1 cellular context compared by ENCODE assay signal in genomic region chr6:160519133-160519532, GRCh38.
TF ChIP-seq lines count a peak whose summit lies in the region.

No MANE protein-coding gene starts in this region.

TF ChIP-seq in H1, 55 proteins besides CTCF, POLR2A, EP300 and RAD21:
- no peak for TF ChIP-seq SAP30 (IDR thresholded peaks at IDR 0.05; ENCODE audit: insufficient read depth, insufficient replicate concordance, low read length)
- no peak for TF ChIP-seq KDM5A (IDR thresholded peaks at IDR 0.05; ENCODE audit: low read length)
- no peak for TF ChIP-seq SIRT6 (IDR thresholded peaks at IDR 0.05; ENCODE audit: low read length)
- TF ChIP-seq PHF8 (conservative IDR thresholded peaks at IDR 0.05; ENCODE audit: low read depth, low read length): no peak
- TF ChIP-seq, protein P1, sequence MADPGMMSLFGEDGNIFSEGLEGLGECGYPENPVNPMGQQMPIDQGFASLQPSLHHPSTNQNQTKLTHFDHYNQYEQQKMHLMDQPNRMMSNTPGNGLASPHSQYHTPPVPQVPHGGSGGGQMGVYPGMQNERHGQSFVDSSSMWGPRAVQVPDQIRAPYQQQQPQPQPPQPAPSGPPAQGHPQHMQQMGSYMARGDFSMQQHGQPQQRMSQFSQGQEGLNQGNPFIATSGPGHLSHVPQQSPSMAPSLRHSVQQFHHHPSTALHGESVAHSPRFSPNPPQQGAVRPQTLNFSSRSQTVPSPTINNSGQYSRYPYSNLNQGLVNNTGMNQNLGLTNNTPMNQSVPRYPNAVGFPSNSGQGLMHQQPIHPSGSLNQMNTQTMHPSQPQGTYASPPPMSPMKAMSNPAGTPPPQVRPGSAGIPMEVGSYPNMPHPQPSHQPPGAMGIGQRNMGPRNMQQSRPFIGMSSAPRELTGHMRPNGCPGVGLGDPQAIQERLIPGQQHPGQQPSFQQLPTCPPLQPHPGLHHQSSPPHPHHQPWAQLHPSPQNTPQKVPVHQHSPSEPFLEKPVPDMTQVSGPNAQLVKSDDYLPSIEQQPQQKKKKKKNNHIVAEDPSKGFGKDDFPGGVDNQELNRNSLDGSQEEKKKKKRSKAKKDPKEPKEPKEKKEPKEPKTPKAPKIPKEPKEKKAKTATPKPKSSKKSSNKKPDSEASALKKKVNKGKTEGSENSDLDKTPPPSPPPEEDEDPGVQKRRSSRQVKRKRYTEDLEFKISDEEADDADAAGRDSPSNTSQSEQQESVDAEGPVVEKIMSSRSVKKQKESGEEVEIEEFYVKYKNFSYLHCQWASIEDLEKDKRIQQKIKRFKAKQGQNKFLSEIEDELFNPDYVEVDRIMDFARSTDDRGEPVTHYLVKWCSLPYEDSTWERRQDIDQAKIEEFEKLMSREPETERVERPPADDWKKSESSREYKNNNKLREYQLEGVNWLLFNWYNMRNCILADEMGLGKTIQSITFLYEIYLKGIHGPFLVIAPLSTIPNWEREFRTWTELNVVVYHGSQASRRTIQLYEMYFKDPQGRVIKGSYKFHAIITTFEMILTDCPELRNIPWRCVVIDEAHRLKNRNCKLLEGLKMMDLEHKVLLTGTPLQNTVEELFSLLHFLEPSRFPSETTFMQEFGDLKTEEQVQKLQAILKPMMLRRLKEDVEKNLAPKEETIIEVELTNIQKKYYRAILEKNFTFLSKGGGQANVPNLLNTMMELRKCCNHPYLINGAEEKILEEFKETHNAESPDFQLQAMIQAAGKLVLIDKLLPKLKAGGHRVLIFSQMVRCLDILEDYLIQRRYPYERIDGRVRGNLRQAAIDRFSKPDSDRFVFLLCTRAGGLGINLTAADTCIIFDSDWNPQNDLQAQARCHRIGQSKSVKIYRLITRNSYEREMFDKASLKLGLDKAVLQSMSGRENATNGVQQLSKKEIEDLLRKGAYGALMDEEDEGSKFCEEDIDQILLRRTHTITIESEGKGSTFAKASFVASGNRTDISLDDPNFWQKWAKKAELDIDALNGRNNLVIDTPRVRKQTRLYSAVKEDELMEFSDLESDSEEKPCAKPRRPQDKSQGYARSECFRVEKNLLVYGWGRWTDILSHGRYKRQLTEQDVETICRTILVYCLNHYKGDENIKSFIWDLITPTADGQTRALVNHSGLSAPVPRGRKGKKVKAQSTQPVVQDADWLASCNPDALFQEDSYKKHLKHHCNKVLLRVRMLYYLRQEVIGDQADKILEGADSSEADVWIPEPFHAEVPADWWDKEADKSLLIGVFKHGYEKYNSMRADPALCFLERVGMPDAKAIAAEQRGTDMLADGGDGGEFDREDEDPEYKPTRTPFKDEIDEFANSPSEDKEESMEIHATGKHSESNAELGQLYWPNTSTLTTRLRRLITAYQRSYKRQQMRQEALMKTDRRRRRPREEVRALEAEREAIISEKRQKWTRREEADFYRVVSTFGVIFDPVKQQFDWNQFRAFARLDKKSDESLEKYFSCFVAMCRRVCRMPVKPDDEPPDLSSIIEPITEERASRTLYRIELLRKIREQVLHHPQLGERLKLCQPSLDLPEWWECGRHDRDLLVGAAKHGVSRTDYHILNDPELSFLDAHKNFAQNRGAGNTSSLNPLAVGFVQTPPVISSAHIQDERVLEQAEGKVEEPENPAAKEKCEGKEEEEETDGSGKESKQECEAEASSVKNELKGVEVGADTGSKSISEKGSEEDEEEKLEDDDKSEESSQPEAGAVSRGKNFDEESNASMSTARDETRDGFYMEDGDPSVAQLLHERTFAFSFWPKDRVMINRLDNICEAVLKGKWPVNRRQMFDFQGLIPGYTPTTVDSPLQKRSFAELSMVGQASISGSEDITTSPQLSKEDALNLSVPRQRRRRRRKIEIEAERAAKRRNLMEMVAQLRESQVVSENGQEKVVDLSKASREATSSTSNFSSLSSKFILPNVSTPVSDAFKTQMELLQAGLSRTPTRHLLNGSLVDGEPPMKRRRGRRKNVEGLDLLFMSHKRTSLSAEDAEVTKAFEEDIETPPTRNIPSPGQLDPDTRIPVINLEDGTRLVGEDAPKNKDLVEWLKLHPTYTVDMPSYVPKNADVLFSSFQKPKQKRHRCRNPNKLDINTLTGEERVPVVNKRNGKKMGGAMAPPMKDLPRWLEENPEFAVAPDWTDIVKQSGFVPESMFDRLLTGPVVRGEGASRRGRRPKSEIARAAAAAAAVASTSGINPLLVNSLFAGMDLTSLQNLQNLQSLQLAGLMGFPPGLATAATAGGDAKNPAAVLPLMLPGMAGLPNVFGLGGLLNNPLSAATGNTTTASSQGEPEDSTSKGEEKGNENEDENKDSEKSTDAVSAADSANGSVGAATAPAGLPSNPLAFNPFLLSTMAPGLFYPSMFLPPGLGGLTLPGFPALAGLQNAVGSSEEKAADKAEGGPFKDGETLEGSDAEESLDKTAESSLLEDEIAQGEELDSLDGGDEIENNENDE (IDR thresholded peaks at IDR 0.05; ENCODE audit: insufficient replicate concordance, low read length): no peak
- no peak for TF ChIP-seq TAF1 (IDR thresholded peaks at IDR 0.05; ENCODE audit: low read depth, low read length)
- TF ChIP-seq SP4 (IDR thresholded peaks at IDR 0.05; ENCODE audit: low read length): no peak
- TF ChIP-seq RFX5 (IDR thresholded peaks at IDR 0.05; ENCODE audit: borderline replicate concordance, low read depth, low read length): no peak
- no peak for TF ChIP-seq JUND (IDR thresholded peaks at IDR 0.05; ENCODE audit: low read length)
- no peak for TF ChIP-seq POLR2AphosphoS5 (IDR thresholded peaks at IDR 0.05; ENCODE audit: low read depth, low read length)
